ENCODE assay signal across 23 cellular contexts in genomic region chr2:3182848-3183247, GRCh38.
DNase-seq lines count a peak whose midpoint lies in the region; ATAC-seq and TF ChIP-seq lines count a peak whose summit lies in the region.
"Had no signal": no experiment of that assay in that cellular context is flagged by ENCODE, and none has a peak within 500 bp of the region (broad histone marks: within the 10 kb centered on the region; RNA-seq: fewer than 3 reads in every experiment).

No MANE protein-coding gene starts in this region.

- peak overlapping the region; percentile 58 for H2BK5ac ChIP-seq in IMR-90 (ENCODE audit: low read depth, low read length, poor library complexity, severe bottlenecking)

- H3K27ac ChIP-seq in heart left ventricle (no peak overlapping the region), IMR-90 (ENCODE audit: insufficient read depth, low read length) (no peak overlapping the region)
- H3K27ac ChIP-seq: A549; BLaER1 treated with 17β-estradiol and CSF1 and Interleukin-3, amounts not matched to agents 10 nM and 100 nM had no signal

- TF ChIP-seq CTCF in heart left ventricle (IDR thresholded peaks at IDR 0.05) (no peak), IMR-90 (conservative IDR thresholded peaks at IDR 0.05; ENCODE audit: low read depth, low read length) (no peak)

- H3K9me1 ChIP-seq in IMR-90 (ENCODE audit: insufficient read depth, low read length), result no peaks in the 10 kb centered on the region

- no peak overlapping the region for H4K5ac ChIP-seq in IMR-90 (ENCODE audit: low read depth, low read length)

- no peak overlapping the region for H2BK15ac ChIP-seq in IMR-90 (ENCODE audit: low read depth, low read length)

- no peak overlapping the region for H2BK120ac ChIP-seq in IMR-90 (ENCODE audit: low read depth, low read length)

- H3K27me3 ChIP-seq in heart left ventricle, result no peaks in the 10 kb centered on the region
- no peaks in the 10 kb centered on the region for H3K27me3 ChIP-seq in IMR-90 (ENCODE audit: control insufficient read depth, insufficient read depth, low read length)
- H3K27me3 ChIP-seq: BE2C; BLaER1 treated with 17β-estradiol and CSF1 and Interleukin-3, amounts not matched to agents 10 nM and 100 nM had no signal

- H3K18ac ChIP-seq in IMR-90 (ENCODE audit: low read depth, low read length), result no peak overlapping the region

- no TSS peak for BruUV-seq in IMR-90 (replicated peaks; lab: Mats Ljungman, UMichigan)

- no peak overlapping the region for H3K4me2 ChIP-seq in IMR-90 (ENCODE audit: low read depth, low read length)
- H3K4me2 ChIP-seq: A549; BLaER1 treated with 17β-estradiol and CSF1 and Interleukin-3, amounts not matched to agents 10 nM and 100 nM; GM23338 had no signal

- dilution Hi-C loops in IMR-90 (cut with HindIII; ENCODE audit: low sequenced_read_pairs, unreplicated experiment), result no loop called here

- no peak overlapping the region for H4K8ac ChIP-seq in IMR-90 (ENCODE audit: low read depth in 2 of 2, low read length in 2 of 2)

- in situ Hi-C loops in IMR-90 (cut with MboI; ENCODE audit: low sequenced_read_pairs), result no loop called here

- intact Hi-C loops in Right ventricle myocardium superior (cut with DNase I), result no loop called here
- intact Hi-C loops in heart left ventricle (cut with DNase I), result no loop called here
- intact Hi-C loops in IMR-90 (cut with micrococcal nuclease), result no loop called here
- intact Hi-C loops in posterior vena cava (cut with DNase I), result no loop called here

- no peak overlapping the region for H3K27ac Mint-ChIP-seq in immature natural killer cell
- H3K27ac Mint-ChIP-seq: CD14-positive monocyte; CD4-positive, alpha-beta T cell; GM23338; H9; HFFc6 had no signal

- H3K14ac ChIP-seq in IMR-90 (replicated peaks; ENCODE audit: low read depth, low read length), result no peak overlapping the region

- peaks cover 0 to 3% (median 2%) of the 10 kb centered on the region in 3 donors for H3K27me3 Mint-ChIP-seq in immature natural killer cell (ENCODE audit: low read depth in 3 of 3)
- H3K27me3 Mint-ChIP-seq: CD4-positive, alpha-beta T cell; CD8-positive, alpha-beta memory T cell had no signal

- no peak overlapping the region for H3K4ac ChIP-seq in IMR-90 (ENCODE audit: low read depth, low read length)

- H3K4me3 ChIP-seq in heart left ventricle (no peak overlapping the region), IMR-90 (ENCODE audit: insufficient read depth, low read depth, low read length) (no peak overlapping the region)
- H3K4me3 ChIP-seq: A549; BLaER1 treated with 17β-estradiol and CSF1 and Interleukin-3, amounts not matched to agents 10 nM and 100 nM; GM23338 had no signal

- peak; percentile 6 for DNase-seq in Right ventricle myocardium superior
- DNase-seq in heart left ventricle, result no peak
- no peak for DNase-seq in IMR-90
- DNase-seq in posterior vena cava (ENCODE audit: low spot score), result peak; percentile 22
- DNase-seq in immature natural killer cell, result no peak
- DNase-seq in NCI-H1092 treated with DMSO at 0.1 percent for 48 hours (lab: John Stamatoyannopoulos, UW), result no peak
- DNase-seq: 8988T; ACHN; AML-193; BE2C; Calu3; CD4-positive, alpha-beta T cell; CD8-positive, alpha-beta memory T cell; DMS53; DMS79 treated with DMSO at 0.1 percent for 48 hours; GF-D8; H9; HFFc6 had no signal

- peaks cover 0 to 13% (median 0%) of the 10 kb centered on the region in 3 donors for H3K36me3 Mint-ChIP-seq in immature natural killer cell

- H4K20me1 ChIP-seq in IMR-90 (ENCODE audit: insufficient read depth, low read length), result no peaks in the 10 kb centered on the region

- no peak overlapping the region for H2AK9ac ChIP-seq in IMR-90 (replicated peaks; ENCODE audit: low read depth, low read length, poor library complexity)

- H3K4me3 Mint-ChIP-seq in immature natural killer cell, result no peak overlapping the region
- H3K4me3 Mint-ChIP-seq: CD14-positive monocyte; CD4-positive, alpha-beta T cell; CD8-positive, alpha-beta memory T cell; GM23338; H9; HFFc6 had no signal

- H2BK20ac ChIP-seq in IMR-90 (ENCODE audit: low read depth, low read length), result no peak overlapping the region

- H3K4me1 ChIP-seq in heart left ventricle (no peaks in the 10 kb centered on the region), IMR-90 (ENCODE audit: control insufficient read depth, insufficient read depth, low read length) (no peaks in the 10 kb centered on the region)
- H3K4me1 ChIP-seq: A549, BE2C had no signal

- CTCF ChIA-PET in IMR-90 (lab: Yijun Ruan, JAX), result no interaction called here

- H3K4me1 Mint-ChIP-seq in immature natural killer cell, result no peaks in the 10 kb centered on the region
- H3K4me1 Mint-ChIP-seq: CD14-positive monocyte; CD8-positive, alpha-beta memory T cell; GM23338; H9 had no signal

- H3K9me3 Mint-ChIP-seq in immature natural killer cell, result no peaks in the 10 kb centered on the region
- H3K9me3 Mint-ChIP-seq: CD4-positive, alpha-beta T cell; CD8-positive, alpha-beta memory T cell had no signal

- H4K91ac ChIP-seq in IMR-90 (ENCODE audit: insufficient read depth, low read depth, low read length), result no peak overlapping the region

- no peak for TF ChIP-seq RAD21 in IMR-90 (IDR thresholded peaks at IDR 0.05; ENCODE audit: low read length)

- WGBS in heart left ventricle, 4 donors, result 97 to 100% (median 98%) methylated on average over 2 of the region's 2 CpGs
- WGBS in IMR-90 (ENCODE audit: extremely low coverage in 2 of 2, insufficient read length in 1 of 2), 2 experiments, result no CpG with 5 or more reads among the region's 2 CpGs

- no peak overlapping the region for H3K9ac ChIP-seq in IMR-90 (ENCODE audit: low read depth, low read length)
- H3K9ac ChIP-seq: BLaER1 treated with 17β-estradiol and CSF1 and Interleukin-3, amounts not matched to agents 10 nM and 100 nM had no signal

- H3K23ac ChIP-seq in IMR-90 (ENCODE audit: low read depth, low read length), result no peak overlapping the region

- no peaks in the 10 kb centered on the region for H3K36me3 ChIP-seq in heart left ventricle
- H3K36me3 ChIP-seq in IMR-90 (ENCODE audit: control insufficient read depth, insufficient read depth, low read length), result peaks cover 3% of the 10 kb centered on the region

- no peak overlapping the region for H3K56ac ChIP-seq in IMR-90 (ENCODE audit: extremely low read depth, insufficient read depth, low read length)

- TF ChIP-seq POLR2A in heart left ventricle (IDR thresholded peaks at IDR 0.05) (no peak), IMR-90 (IDR thresholded peaks at IDR 0.05; ENCODE audit: low read depth, low read length) (no peak)

- H3K9me3 ChIP-seq in heart left ventricle (no peaks in the 10 kb centered on the region), IMR-90 (ENCODE audit: control insufficient read depth, insufficient read depth, low read length) (peaks cover 6% of the 10 kb centered on the region; the same call in 1 of the 2 replicates)
- H3K9me3 ChIP-seq: A549; BE2C; BLaER1 treated with 17β-estradiol and CSF1 and Interleukin-3, amounts not matched to agents 10 nM and 100 nM had no signal

- POLR2A ChIA-PET in IMR-90 (lab: Charles Lee; ENCODE audit: unreplicated experiment), result no interaction called here

- no peak overlapping the region for H2AK5ac ChIP-seq in IMR-90 (ENCODE audit: low read depth, low read length)

- no peaks in the 10 kb centered on the region for H3K79me1 ChIP-seq in IMR-90 (ENCODE audit: low read depth in 1 of 2, low read length in 2 of 2)

- no peak for ATAC-seq in Right ventricle myocardium superior (ENCODE audit: poor library complexity)
- ATAC-seq in heart left ventricle, result no peak
- no peak for ATAC-seq in IMR-90 (ENCODE audit: low read depth)
- ATAC-seq: A549, GM23338, HCT116 had no signal

- no peak overlapping the region for H2AFZ ChIP-seq in IMR-90 (replicated peaks; ENCODE audit: low read length, poor library complexity)
- H2AFZ ChIP-seq: GM23338 had no signal

TF ChIP-seq in IMR-90, 13 proteins besides CTCF, POLR2A, EP300 and RAD21:
- TF ChIP-seq ELK1 (IDR thresholded peaks at IDR 0.05; ENCODE audit: borderline replicate concordance, low read depth, low read length), result no peak
- no peak for TF ChIP-seq RFX5 (IDR thresholded peaks at IDR 0.05; ENCODE audit: low read depth, low read length)
- TF ChIP-seq CHD1 (IDR thresholded peaks at IDR 0.05; ENCODE audit: low read depth, low read length), result no peak
- TF ChIP-seq MAZ (IDR thresholded peaks at IDR 0.05; ENCODE audit: borderline replicate concordance, low read depth, low read length), result no peak
- TF ChIP-seq MAFK (IDR thresholded peaks at IDR 0.05; ENCODE audit: low read depth, low read length), result no peak
- TF ChIP-seq NFE2L2 (IDR thresholded peaks at IDR 0.05; ENCODE audit: low read depth, low read length), result no peak
- no peak for TF ChIP-seq USF2 (IDR thresholded peaks at IDR 0.05; ENCODE audit: low read depth, low read length)
- TF ChIP-seq RCOR1 (IDR thresholded peaks at IDR 0.05; ENCODE audit: insufficient replicate concordance, low read length), result no peak
- TF ChIP-seq FOS (IDR thresholded peaks at IDR 0.05; ENCODE audit: low read depth, low read length), result no peak
- TF ChIP-seq SMC3 (IDR thresholded peaks at IDR 0.05; ENCODE audit: low read depth, low read length), result no peak
- no peak for TF ChIP-seq CEBPB (IDR thresholded peaks at IDR 0.05; ENCODE audit: low read depth, low read length)
- no peak for TF ChIP-seq MXI1 (IDR thresholded peaks at IDR 0.05; ENCODE audit: borderline replicate concordance, low read depth, low read length)
- TF ChIP-seq BHLHE40 (IDR thresholded peaks at IDR 0.05; ENCODE audit: low read depth, low read length), result no peak

Comparison
In these comparisons a context has a peak if more than half of its experiments do, and no peak if none do; other contexts are left out.
1. DNase-seq: peak in Right ventricle myocardium superior (single experiment) and posterior vena cava (single experiment); none in heart left ventricle (0 of 5), IMR-90 (single experiment), immature natural killer cell (0 of 3) and NCI-H1092 treated with DMSO at 0.1 percent for 48 hours (single experiment).